Comparison of ENCODE assay signal across 17 cellular contexts in the genomic region with DNA sequence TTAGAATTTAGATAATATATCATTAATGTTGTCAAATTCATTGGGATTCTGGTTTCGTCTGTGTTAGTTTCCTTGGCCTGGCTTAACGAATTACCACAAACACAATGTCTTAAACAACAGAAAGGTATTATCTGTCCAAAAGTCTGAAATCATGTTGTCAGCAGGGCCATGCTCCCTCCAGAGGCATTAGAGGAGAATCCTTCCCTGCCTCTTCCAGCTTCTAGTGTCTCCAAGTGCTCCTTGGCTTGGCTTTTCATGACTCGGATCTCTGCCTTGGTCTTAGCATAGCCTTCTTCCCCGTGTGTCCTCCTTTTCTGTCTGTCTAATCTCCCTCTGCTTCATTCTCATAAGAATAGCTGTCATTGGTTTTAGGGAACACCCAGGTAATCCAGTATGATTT.
DNase-seq lines count a peak whose midpoint lies in the region; ATAC-seq and TF ChIP-seq lines count a peak whose summit lies in the region.
"Had no signal": no experiment of that assay in that cellular context is flagged by ENCODE, and none has a peak within 500 bp of the region (broad histone marks: within the 10 kb centered on the region; RNA-seq: fewer than 3 reads in every experiment).

No MANE protein-coding gene starts in this region.

- H3K27me3 ChIP-seq in GM23338 (ENCODE audit: insufficient read depth) (no peaks in the 10 kb centered on the region), esophagus (ENCODE audit: control insufficient read depth in 1 of 2, insufficient read depth in 2 of 2, low read length in 2 of 2) (no peaks in the 10 kb centered on the region), mesenchymal stem cell (ENCODE audit: control insufficient read depth in 1 of 2, insufficient read depth in 1 of 2, low read length in 2 of 2) (no peaks in the 10 kb centered on the region)
- H3K27me3 ChIP-seq: BLaER1 treated with 17β-estradiol and CSF1 and Interleukin-3, amounts not matched to agents 10 nM and 100 nM; SJCRH30 had no signal

- no peaks in the 10 kb centered on the region for H3K79me2 ChIP-seq in GM23338 (replicated peaks; ENCODE audit: insufficient read depth)

- no peak overlapping the region for H3K23ac ChIP-seq in mesenchymal stem cell (ENCODE audit: low read length in 2 of 2)

- peak; percentile 41; the same call in 2 of the 3 replicates for ATAC-seq in GM23338
- ATAC-seq in activated CD8-positive, alpha-beta memory T cell treated with anti-CD3 and anti-CD28 coated beads, Interleukin-2, amount 10 ng/mL, durations not matched to agents 7 days and 5 days, result no peak
- no peak for ATAC-seq in HG03520 (IDR thresholded peaks at IDR 0.05; ENCODE audit: unreplicated experiment)
- ATAC-seq: HCT116 had no signal

- no peak overlapping the region for H4K91ac ChIP-seq in mesenchymal stem cell (ENCODE audit: low read length)

- H4K8ac ChIP-seq in mesenchymal stem cell (ENCODE audit: low read length), result no peak overlapping the region

- H3K79me1 ChIP-seq in mesenchymal stem cell (replicated peaks; ENCODE audit: low read length, poor library complexity, severe bottlenecking), result no peaks in the 10 kb centered on the region

- H2BK15ac ChIP-seq in mesenchymal stem cell (ENCODE audit: low read depth, poor library complexity, severe bottlenecking), result no peak overlapping the region

- H3K9me3 ChIP-seq in esophagus (ENCODE audit: control insufficient read depth in 2 of 2, insufficient read depth in 1 of 2, low read depth in 1 of 2, low read length in 1 of 2) (no peaks in the 10 kb centered on the region), mesenchymal stem cell (ENCODE audit: control insufficient read depth, low read length) (no peaks in the 10 kb centered on the region)
- H3K9me3 ChIP-seq: BLaER1 treated with 17β-estradiol and CSF1 and Interleukin-3, amounts not matched to agents 10 nM and 100 nM had no signal

- no peaks in the 10 kb centered on the region for H3K4me1 Mint-ChIP-seq in GM23338
- no peaks in the 10 kb centered on the region for H3K4me1 Mint-ChIP-seq in activated CD8-positive, alpha-beta memory T cell treated with anti-CD3 and anti-CD28 coated beads, Interleukin-2, amount 10 ng/mL, durations not matched to agents 7 days and 5 days
- H3K4me1 Mint-ChIP-seq: CD8-positive, alpha-beta memory T cell had no signal

- H2BK12ac ChIP-seq in mesenchymal stem cell (ENCODE audit: low read length in 2 of 2), result no peak overlapping the region

- no peaks in the 10 kb centered on the region for H3K27me3 Mint-ChIP-seq in GM23338 (ENCODE audit: insufficient read depth, low read depth, poor library complexity)
- no peaks in the 10 kb centered on the region for H3K27me3 Mint-ChIP-seq in activated CD8-positive, alpha-beta memory T cell treated with anti-CD3 and anti-CD28 coated beads, Interleukin-2, amount 10 ng/mL, durations not matched to agents 7 days and 5 days
- H3K27me3 Mint-ChIP-seq: CD8-positive, alpha-beta memory T cell had no signal

- 76 to 82% methylated on average over 4 of the region's 4 CpGs for WGBS in esophagus, 2 donors
- WGBS in mesenchymal stem cell, result 89% methylated on average over 2 of the region's 4 CpGs

- TF ChIP-seq CTCF in GM23338 (conservative IDR thresholded peaks at IDR 0.05; ENCODE audit: low read depth in 2 of 2), result peak in 1 of 2 experiments; percentile 38; a peak in 2 of 4 replicates

- H3K14ac ChIP-seq in mesenchymal stem cell (ENCODE audit: low read length in 2 of 2), result no peak overlapping the region

- H3F3A ChIP-seq in GM23338 (replicated peaks; ENCODE audit: low read depth), result no peaks in the 10 kb centered on the region

- H3K9me2 ChIP-seq in GM23338 (ENCODE audit: insufficient read depth), result no peaks in the 10 kb centered on the region; the same call in 1 of the 2 replicates

- H2BK5ac ChIP-seq in mesenchymal stem cell (ENCODE audit: low read depth, low read length, poor library complexity, severe bottlenecking), result no peak overlapping the region

- no peak overlapping the region for H3K9ac ChIP-seq in mesenchymal stem cell (ENCODE audit: low read length)
- H3K9ac ChIP-seq: BLaER1 treated with 17β-estradiol and CSF1 and Interleukin-3, amounts not matched to agents 10 nM and 100 nM had no signal

- H3K4me3 Mint-ChIP-seq in GM23338, result no peak overlapping the region
- H3K4me3 Mint-ChIP-seq in activated CD8-positive, alpha-beta memory T cell treated with anti-CD3 and anti-CD28 coated beads, Interleukin-2, amount 10 ng/mL, durations not matched to agents 7 days and 5 days, result no peak overlapping the region
- H3K4me3 Mint-ChIP-seq: CD8-positive, alpha-beta memory T cell had no signal

- no peak overlapping the region for H2BK120ac ChIP-seq in mesenchymal stem cell (ENCODE audit: low read depth, low read length)

- no peaks in the 10 kb centered on the region for H3K4me1 ChIP-seq in GM23338 (ENCODE audit: insufficient read depth)
- no peaks in the 10 kb centered on the region for H3K4me1 ChIP-seq in esophagus (ENCODE audit: control insufficient read depth in 2 of 2, insufficient read depth in 2 of 2, low read length in 1 of 2)
- peaks cover 2% of the 10 kb centered on the region for H3K4me1 ChIP-seq in mesenchymal stem cell (ENCODE audit: control insufficient read depth, insufficient read depth, low read depth, low read length)
- H3K4me1 ChIP-seq: BLaER1 treated with 17β-estradiol and CSF1 and Interleukin-3, amounts not matched to agents 10 nM and 100 nM had no signal

- no peaks in the 10 kb centered on the region for H4K20me1 ChIP-seq in GM23338 (replicated peaks; ENCODE audit: insufficient read depth)
- H4K20me1 ChIP-seq: BLaER1 treated with 17β-estradiol and CSF1 and Interleukin-3, amounts not matched to agents 10 nM and 100 nM had no signal

- no peaks in the 10 kb centered on the region; the same call in 2 of the 3 replicates for H3K9me3 Mint-ChIP-seq in GM23338
- peaks cover 3% of the 10 kb centered on the region for H3K9me3 Mint-ChIP-seq in activated CD8-positive, alpha-beta memory T cell treated with anti-CD3 and anti-CD28 coated beads, Interleukin-2, amount 10 ng/mL, durations not matched to agents 7 days and 5 days (ENCODE audit: low read depth)

- H2AK5ac ChIP-seq in mesenchymal stem cell (ENCODE audit: low read length, severe bottlenecking), result peak overlapping the region; percentile 93

- no peak overlapping the region for H3K18ac ChIP-seq in mesenchymal stem cell (ENCODE audit: low read depth in 1 of 2, low read length in 2 of 2)

- H3K27ac ChIP-seq in GM23338 (ENCODE audit: low read depth), result no peak overlapping the region
- H3K27ac ChIP-seq in esophagus (ENCODE audit: low read depth in 2 of 2, low read length in 1 of 2), result peak overlapping the region; percentile 18 to 85
- H3K27ac ChIP-seq in mesenchymal stem cell (ENCODE audit: low read length, poor library complexity, severe bottlenecking), result no peak overlapping the region
- H3K27ac ChIP-seq: BLaER1 treated with 17β-estradiol and CSF1 and Interleukin-3, amounts not matched to agents 10 nM and 100 nM; SJCRH30 had no signal

- no peaks in the 10 kb centered on the region for H3K36me3 ChIP-seq in GM23338 (ENCODE audit: insufficient read depth)
- no peaks in the 10 kb centered on the region for H3K36me3 ChIP-seq in esophagus (ENCODE audit: control insufficient read depth in 2 of 2, insufficient read depth in 2 of 2, low read length in 1 of 2)
- H3K36me3 ChIP-seq in mesenchymal stem cell (ENCODE audit: control insufficient read depth in 1 of 2, insufficient read depth in 2 of 2, low read depth in 1 of 2, low read length in 2 of 2), result no peaks in the 10 kb centered on the region
- H3K36me3 ChIP-seq: BLaER1 treated with 17β-estradiol and CSF1 and Interleukin-3, amounts not matched to agents 10 nM and 100 nM; SJCRH30 had no signal

- peak overlapping the region; percentile 55 for H3K27ac Mint-ChIP-seq in GM23338
- H3K27ac Mint-ChIP-seq in activated CD8-positive, alpha-beta memory T cell treated with anti-CD3 and anti-CD28 coated beads, Interleukin-2, amount 10 ng/mL, durations not matched to agents 7 days and 5 days, result no peak overlapping the region
- H3K27ac Mint-ChIP-seq: CD8-positive, alpha-beta memory T cell had no signal

- H3K4me3 ChIP-seq in GM23338 (no peak overlapping the region), esophagus (ENCODE audit: low read depth in 1 of 2, low read length in 2 of 2) (no peak overlapping the region), mesenchymal stem cell (ENCODE audit: insufficient read depth in 1 of 2, low read depth in 1 of 2, low read length in 2 of 2) (no peak overlapping the region)
- H3K4me3 ChIP-seq: BLaER1 treated with 17β-estradiol and CSF1 and Interleukin-3, amounts not matched to agents 10 nM and 100 nM; SJCRH30 had no signal

- H3K36me3 Mint-ChIP-seq in GM23338 (ENCODE audit: low read depth), result no peaks in the 10 kb centered on the region
- H3K36me3 Mint-ChIP-seq in activated CD8-positive, alpha-beta memory T cell treated with anti-CD3 and anti-CD28 coated beads, Interleukin-2, amount 10 ng/mL, durations not matched to agents 7 days and 5 days, result no peaks in the 10 kb centered on the region
- H3K36me3 Mint-ChIP-seq: CD8-positive, alpha-beta memory T cell had no signal

- CTCF ChIA-PET in activated CD8-positive, alpha-beta memory T cell treated with anti-CD3 and anti-CD28 coated beads, Interleukin-2, amount 10 ng/mL, durations not matched to agents 7 days and 5 days (lab: Charles Lee), result no interaction called here

- no peak overlapping the region for H3K4me2 ChIP-seq in GM23338
- H3K4me2 ChIP-seq in mesenchymal stem cell (ENCODE audit: low read length, poor library complexity, severe bottlenecking), result no peak overlapping the region
- H3K4me2 ChIP-seq: BLaER1 treated with 17β-estradiol and CSF1 and Interleukin-3, amounts not matched to agents 10 nM and 100 nM had no signal

- H2AFZ ChIP-seq in GM23338 (peak overlapping the region; percentile 61), mesenchymal stem cell (ENCODE audit: low read depth, low read length) (no peak overlapping the region)

- DNase-seq in GM23338 (ENCODE audit: low spot score), result peak; percentile 21
- DNase-seq in NCI-H82 treated with DMSO at 0.1 percent for 48 hours (lab: John Stamatoyannopoulos, UW; ENCODE audit: unreplicated experiment), result peak; percentile 31
- DNase-seq in mesenchymal stem cell, result no peak
- no peak for DNase-seq in NCI-H187 (lab: John Stamatoyannopoulos, UW)
- DNase-seq in inferior parietal cortex (ENCODE audit: extremely low spot score), result no peak
- no peak for DNase-seq in activated CD8-positive, alpha-beta memory T cell treated with anti-CD3 and anti-CD28 coated beads, Interleukin-2, amount 10 ng/mL, durations not matched to agents 7 days and 5 days
- DNase-seq: CD8-positive, alpha-beta memory T cell; DND-41; MM.1S; NCI-H1092 treated with DMSO at 0.1 percent for 48 hours; NCI-H2227 treated with DMSO at 0.1 percent for 48 hours; NCI-H524; SJCRH30 had no signal

- H3K4ac ChIP-seq in mesenchymal stem cell (ENCODE audit: low read depth in 1 of 2, low read length in 2 of 2), result no peak overlapping the region

TF ChIP-seq in GM23338, 12 proteins besides CTCF, POLR2A, EP300 and RAD21:
- TF ChIP-seq EZH2 (IDR thresholded peaks at IDR 0.05; ENCODE audit: low read depth, unreplicated experiment), result no peak

Comparison
In these comparisons a context has a peak if more than half of its experiments do, and no peak if none do; other contexts are left out.
1. DNase-seq: peak in GM23338 (single experiment) and NCI-H82 treated with DMSO at 0.1 percent for 48 hours (single experiment); none in mesenchymal stem cell (single experiment), NCI-H187 (0 of 2), inferior parietal cortex (single experiment) and activated CD8-positive, alpha-beta memory T cell treated with anti-CD3 and anti-CD28 coated beads, Interleukin-2, amount 10 ng/mL, durations not matched to agents 7 days and 5 days (single experiment).
2. H3K27ac ChIP-seq: peak in esophagus (2 of 2); none in GM23338 (single experiment) and mesenchymal stem cell (single experiment).